In the genomic region with DNA sequence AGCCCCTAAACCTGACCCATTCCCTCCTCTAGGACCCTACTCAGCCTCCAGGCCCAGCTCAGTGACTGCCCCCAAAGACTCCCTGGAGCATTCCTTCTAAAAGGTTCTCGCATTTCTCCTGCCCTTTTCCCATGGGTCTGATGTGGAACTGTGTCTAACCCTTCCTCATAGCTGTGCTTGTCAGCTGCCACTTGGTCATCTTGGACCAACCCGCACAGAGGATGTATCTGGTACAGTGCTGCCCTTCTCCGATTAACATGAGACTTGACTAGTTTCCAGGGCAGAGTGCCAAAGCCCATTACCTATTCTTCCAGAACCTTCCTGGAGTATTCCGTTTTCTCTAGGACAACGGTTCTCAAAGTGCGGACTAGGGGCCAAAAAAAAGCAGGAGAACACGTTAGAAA, we compare ENCODE assay signal across 8 cellular contexts. TPM values are rescaled to one million over a fixed set of nuclear protein-coding genes. Genes with fewer than 3 reads are reported as not detected.
DNase-seq lines count a peak whose midpoint lies in the region; ATAC-seq and TF ChIP-seq lines count a peak whose summit lies in the region.

No MANE protein-coding gene starts in this region.

- H3K4me1 ChIP-seq in ES-I3 (ENCODE audit: insufficient read depth, low read length): peaks cover 19% of the 10 kb centered on the region
- peaks cover 8% of the 10 kb centered on the region; the same call in 1 of the 2 replicates for H3K4me1 ChIP-seq in MM.1S (ENCODE audit: low read length)
- peaks cover 0 to 8% of the 10 kb centered on the region in 2 donors for H3K4me1 ChIP-seq in lung (ENCODE audit: control insufficient read depth in 2 of 2, insufficient read depth in 2 of 2, low read length in 2 of 2)

- H3K9me2 ChIP-seq in MM.1S (replicated peaks; ENCODE audit: insufficient read depth, low read length): no peaks in the 10 kb centered on the region

- H3K9me3 ChIP-seq in ES-I3 (ENCODE audit: control insufficient read depth, insufficient read depth, low read length) (0 out of 2 replicates have a peak, but pooled peaks cover 2% of the 10 kb centered on the region), MM.1S (replicated peaks; ENCODE audit: insufficient read depth, low read length) (no peaks in the 10 kb centered on the region), lung (ENCODE audit: control insufficient read depth in 2 of 2, insufficient read depth in 1 of 2, low read length in 1 of 2) (no peaks in the 10 kb centered on the region)

- peak overlapping the region; percentile 83 for H2AFZ ChIP-seq in MM.1S (ENCODE audit: low read length)

- H3K4me2 ChIP-seq in MM.1S (ENCODE audit: low read depth, low read length): peak overlapping the region; percentile 60

- no peaks in the 10 kb centered on the region for H3K9me3 Mint-ChIP-seq in central memory CD8-positive, alpha-beta T cell
- H3K9me3 Mint-ChIP-seq in type B pancreatic cell: no peaks in the 10 kb centered on the region

- no peaks in the 10 kb centered on the region for H4K20me1 ChIP-seq in MM.1S (ENCODE audit: insufficient read depth, low read length)

- H3K9ac ChIP-seq in ES-I3 (ENCODE audit: low read depth, low read length) (peak overlapping the region; percentile 82), MM.1S (ENCODE audit: low read length) (peak overlapping the region; percentile 83)

- H3K36me3 Mint-ChIP-seq in central memory CD8-positive, alpha-beta T cell (ENCODE audit: insufficient read depth): peaks cover 9% of the 10 kb centered on the region
- peaks cover 5% of the 10 kb centered on the region for H3K36me3 Mint-ChIP-seq in type B pancreatic cell

- peak overlapping the region; percentile 94 for H3K27ac Mint-ChIP-seq in central memory CD8-positive, alpha-beta T cell (ENCODE audit: low read depth)
- peak overlapping the region; percentile 95 for H3K27ac Mint-ChIP-seq in type B pancreatic cell

- peaks cover 34% of the 10 kb centered on the region for H3K4me1 Mint-ChIP-seq in central memory CD8-positive, alpha-beta T cell
- H3K4me1 Mint-ChIP-seq in type B pancreatic cell (ENCODE audit: unreplicated experiment): peaks cover 22% of the 10 kb centered on the region

- no peak for TF ChIP-seq CTCF in MM.1S (IDR thresholded peaks at IDR 0.05; ENCODE audit: low read length)
- no peak for TF ChIP-seq CTCF in lung (IDR thresholded peaks at IDR 0.05; ENCODE audit: control extremely low read depth, extremely low read depth)
- no peak for TF ChIP-seq CTCF in type B pancreatic cell (conservative IDR thresholded peaks at IDR 0.05)

- peak overlapping the region; percentile 78 for H3K27ac ChIP-seq in MM.1S (ENCODE audit: low read length)
- peak overlapping the region; percentile 87 to 90 for H3K27ac ChIP-seq in lung (ENCODE audit: low read depth in 1 of 2, low read length in 1 of 2)

- ATAC-seq in central memory CD8-positive, alpha-beta T cell (replicated peaks; ENCODE audit: extremely low read depth, poor library complexity, severe bottlenecking): no peak
- ATAC-seq in lung (ENCODE audit: insufficient read depth, low FRiP score) (no peak), GM18520 (IDR thresholded peaks at IDR 0.05; ENCODE audit: unreplicated experiment) (no peak), GM21390 (IDR thresholded peaks at IDR 0.05; ENCODE audit: unreplicated experiment) (no peak)

- H3K27me3 ChIP-seq in MM.1S (replicated peaks; ENCODE audit: insufficient read depth, low read length): no peaks in the 10 kb centered on the region
- no peaks in the 10 kb centered on the region for H3K27me3 ChIP-seq in lung (ENCODE audit: control insufficient read depth, insufficient read depth)

- H3K79me2 ChIP-seq in MM.1S (ENCODE audit: low read length): peaks cover 18% of the 10 kb centered on the region

- H3K4me3 Mint-ChIP-seq in central memory CD8-positive, alpha-beta T cell: peak overlapping the region; percentile 83
- peak overlapping the region; percentile 97 for H3K4me3 Mint-ChIP-seq in type B pancreatic cell

- no peaks in the 10 kb centered on the region for H3K36me3 ChIP-seq in ES-I3 (ENCODE audit: insufficient read depth, low read length)
- H3K36me3 ChIP-seq in MM.1S (replicated peaks; ENCODE audit: insufficient read depth, low read length): no peaks in the 10 kb centered on the region
- H3K36me3 ChIP-seq in lung (ENCODE audit: control insufficient read depth in 2 of 2, insufficient read depth in 2 of 2, low read length in 2 of 2): no peaks in the 10 kb centered on the region

- no peaks in the 10 kb centered on the region for H3K27me3 Mint-ChIP-seq in central memory CD8-positive, alpha-beta T cell
- no peaks in the 10 kb centered on the region for H3K27me3 Mint-ChIP-seq in type B pancreatic cell

- 36 to 62% methylated on average over 7 of the region's 7 CpGs for WGBS in lung, 2 donors

- H3F3A ChIP-seq in MM.1S (ENCODE audit: insufficient read depth, low read length): peaks cover 5% of the 10 kb centered on the region; the same call in 1 of the 2 replicates

- DNase-seq in MM.1S: no peak
- no peak for DNase-seq in central memory CD8-positive, alpha-beta T cell (ENCODE audit: low spot score in 2 of 2)
- peak; percentile 47 for DNase-seq in lung (ENCODE audit: low spot score)
- DNase-seq in type B pancreatic cell (ENCODE audit: extremely low spot score, unreplicated experiment): no peak
- DNase-seq in central memory CD4-positive, alpha-beta T cell: no peak

- H3K4me3 ChIP-seq in MM.1S (ENCODE audit: low read length) (peak overlapping the region; percentile 83), lung (peak overlapping the region; percentile 29)

RNA-seq across cellular contexts. Expression of a gene that starts 0.5 kb away (rescaled TPM):
- total RNA-seq in lung (10 to 100 TPM; 32.0 to 32.2 TPM), type B pancreatic cell (ENCODE audit: low replicate concordance) (33.3 and 34.0 TPM in 2 replicates)
- 10 to 100 TPM; 28.6 to 49.0 TPM for polyA plus RNA-seq in lung

RNA-seq across cellular contexts. Expression of a gene that starts 50.7 kb away (rescaled TPM):
- total RNA-seq in lung (10 to 100 TPM; 42.2 to 72.6 TPM), type B pancreatic cell (ENCODE audit: low replicate concordance) (46.0 and 83.6 TPM in 2 replicates)
- polyA plus RNA-seq in lung: 10 to 100 TPM; 15.9 to 18.8 TPM
